In the genomic region with DNA sequence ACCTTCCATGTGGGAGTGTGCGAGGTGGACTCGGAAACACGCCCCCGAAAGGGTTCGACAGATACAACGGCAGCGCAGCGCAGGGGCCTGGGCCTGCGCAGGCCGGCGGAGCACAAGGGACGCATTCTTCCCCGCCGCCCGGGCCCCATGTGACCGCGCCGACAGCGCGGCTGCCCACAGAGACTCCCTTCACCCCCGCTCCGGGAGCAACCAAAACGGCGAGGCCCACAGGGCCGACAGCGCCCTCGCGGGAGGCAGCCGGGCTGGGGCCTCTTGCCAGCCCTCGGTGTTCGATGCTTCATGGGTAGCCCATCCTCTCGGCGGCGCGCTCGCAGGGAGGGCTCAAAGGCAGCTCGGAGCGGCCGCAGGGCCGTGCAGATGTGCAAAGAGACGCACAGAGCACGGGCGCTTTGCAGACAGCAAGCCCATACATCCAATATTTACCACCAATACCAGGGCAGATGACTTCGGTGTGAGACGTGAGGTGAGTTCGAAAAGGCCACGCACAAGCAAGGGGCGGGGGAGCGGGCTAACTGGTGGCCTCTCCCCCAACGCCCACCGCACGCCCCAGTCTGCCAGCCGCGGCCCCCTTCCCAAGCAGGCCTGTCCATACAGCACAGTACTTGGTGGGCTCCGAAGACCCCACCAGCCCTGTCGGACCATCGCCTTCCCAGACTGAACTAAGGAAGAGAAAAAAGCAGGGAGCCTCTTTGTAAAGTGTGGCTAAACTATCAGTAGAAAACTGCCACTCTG, we compare ENCODE assay signal across 22 cellular contexts.
"Had no signal": no experiment of that assay in that cellular context is flagged by ENCODE, and none has a peak within 500 bp of the region (broad histone marks: within the 10 kb centered on the region; RNA-seq: fewer than 3 reads in every experiment).

No MANE protein-coding gene starts in this region.

- H3K4me1 Mint-ChIP-seq: activated CD4-positive, alpha-beta T cell treated with anti-CD3 and anti-CD28 coated beads, Interleukin-2, amount 10 ng/mL, durations not matched to agents 7 days and 5 days; naive B cell had no signal

- H3K27ac ChIP-seq: colonic mucosa, left ventricle myocardium inferior, neutrophil, pancreas had no signal

- H3K36me3 ChIP-seq: colonic mucosa, neutrophil, pancreas had no signal

- DNase-seq: activated CD4-positive, alpha-beta T cell treated with anti-CD3 and anti-CD28 coated beads, Interleukin-2, amount 10 ng/mL, durations not matched to agents 7 days and 5 days; activated CD8-positive, alpha-beta T cell treated with anti-CD3 and anti-CD28 coated beads, Interleukin-2, amount 10 ng/mL, durations not matched to agents 7 days and 5 days; activated naive CD4-positive, alpha-beta T cell treated with anti-CD3 and anti-CD28 coated beads for 36 hours; activated T-cell treated with anti-CD3 and anti-CD28 coated beads, Interleukin-2, amount 50 U/mL, for 24 hours; central memory CD4-positive, alpha-beta T cell; colonic mucosa; erythroblast; left ventricle myocardium inferior; naive B cell; pancreas; stimulated activated CD4-positive, alpha-beta T cell treated with anti-CD3 and anti-CD28 coated beads, Interleukin-12 subunit alpha, Interleukin-12 subunit beta, amount 100 ng/mL, for 4 hours; stimulated activated CD4-positive, alpha-beta T cell treated with anti-CD3 and anti-CD28 coated beads, Interleukin-1b, Interleukin-23, amount 100 ng/mL, for 48 hours; stimulated activated CD8-positive, alpha-beta memory T cell treated with anti-CD3 and anti-CD28 coated beads, Interleukin-4, amount 100 ng/mL, for 48 hours; stimulated activated naive CD4-positive, alpha-beta T cell; T-helper 1 cell; T1000; trophoblast cell had no signal

- H3K27me3 ChIP-seq: colonic mucosa, neutrophil, pancreas had no signal

- H3K4me1 ChIP-seq: colonic mucosa, pancreas had no signal

- H3K27me3 Mint-ChIP-seq: activated CD4-positive, alpha-beta T cell treated with anti-CD3 and anti-CD28 coated beads, Interleukin-2, amount 10 ng/mL, durations not matched to agents 7 days and 5 days; activated T-cell treated with anti-CD3 and anti-CD28 coated beads, Interleukin-2, amount 50 U/mL, for 24 hours; naive B cell had no signal

- H3K27ac Mint-ChIP-seq: activated CD4-positive, alpha-beta T cell treated with anti-CD3 and anti-CD28 coated beads, Interleukin-2, amount 10 ng/mL, durations not matched to agents 7 days and 5 days; activated CD8-positive, alpha-beta T cell treated with anti-CD3 and anti-CD28 coated beads, Interleukin-2, amount 10 ng/mL, durations not matched to agents 7 days and 5 days; activated naive CD4-positive, alpha-beta T cell treated with anti-CD3 and anti-CD28 coated beads for 36 hours; activated T-cell treated with anti-CD3 and anti-CD28 coated beads, Interleukin-2, amount 50 U/mL, for 24 hours; activated T-helper 2 cell treated with anti-CD3 and anti-CD28 coated beads, Interferon-gamma antibody, Interleukin-2, Interleukin-4, amounts not matched to agents 10 μg/mL and 5 μg/mL and 100 μg/mL, durations not matched to agents 14 hours and 24 hours and 36 hours; naive B cell had no signal

- ATAC-seq: activated CD4-positive, CD25-positive, alpha-beta regulatory T cell treated with anti-CD3 and anti-CD28 coated beads, Interleukin-2, amount 50 U/mL, for 24 hours; activated CD8-positive, alpha-beta T cell treated with anti-CD3 and anti-CD28 coated beads, Interleukin-2, amount 10 ng/mL, durations not matched to agents 7 days and 5 days; mucosa of descending colon; pancreas had no signal

- H3K9me3 ChIP-seq: colonic mucosa, left ventricle myocardium inferior, mucosa of descending colon, neutrophil, pancreas had no signal

- H3K4me3 Mint-ChIP-seq: activated CD4-positive, alpha-beta T cell treated with anti-CD3 and anti-CD28 coated beads, Interleukin-2, amount 10 ng/mL, durations not matched to agents 7 days and 5 days; activated CD8-positive, alpha-beta T cell treated with anti-CD3 and anti-CD28 coated beads, Interleukin-2, amount 10 ng/mL, durations not matched to agents 7 days and 5 days; activated naive CD4-positive, alpha-beta T cell treated with anti-CD3 and anti-CD28 coated beads for 36 hours; activated T-cell treated with anti-CD3 and anti-CD28 coated beads, Interleukin-2, amount 50 U/mL, for 24 hours; brain; naive B cell had no signal

- H3K4me3 ChIP-seq: colonic mucosa, left ventricle myocardium inferior, mucosa of descending colon, pancreas had no signal

- H3K9me3 Mint-ChIP-seq: activated naive CD4-positive, alpha-beta T cell treated with anti-CD3 and anti-CD28 coated beads for 36 hours; activated T-cell treated with anti-CD3 and anti-CD28 coated beads, Interleukin-2, amount 50 U/mL, for 24 hours; activated T-helper 2 cell treated with anti-CD3 and anti-CD28 coated beads, Interferon-gamma antibody, Interleukin-2, Interleukin-4, amounts not matched to agents 10 μg/mL and 5 μg/mL and 100 μg/mL, durations not matched to agents 14 hours and 24 hours and 36 hours; brain had no signal
